ENCODE assay signal across 8 cellular contexts in the genomic region with DNA sequence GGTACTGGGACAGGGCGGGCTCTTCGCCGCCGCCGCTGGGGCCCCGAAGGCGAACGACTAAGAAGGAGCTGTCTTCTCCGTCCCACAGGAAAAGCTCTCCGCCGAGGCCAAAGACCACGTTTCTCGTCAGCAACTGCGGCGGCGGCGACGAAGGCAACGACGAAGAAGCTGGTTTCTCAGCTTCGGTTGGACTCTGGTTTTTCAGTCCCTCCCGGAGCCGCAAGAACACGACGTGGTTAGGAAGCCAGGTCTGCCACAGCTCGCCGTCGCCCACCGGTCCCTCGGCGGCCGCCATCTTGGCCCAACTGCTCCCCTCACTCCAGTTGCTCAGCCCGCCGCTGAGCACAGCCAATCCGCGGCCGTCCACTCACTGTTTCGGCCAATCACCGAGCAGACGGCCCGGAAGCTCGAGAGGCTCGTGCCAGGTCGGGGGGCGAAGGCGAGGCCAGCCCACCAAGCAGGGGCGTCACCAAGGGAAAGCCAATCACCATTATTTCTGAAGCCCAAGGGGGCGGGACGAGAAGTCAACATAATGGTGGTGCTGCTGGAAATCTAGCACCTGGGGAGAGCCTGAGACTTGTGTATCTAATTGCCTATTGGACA. TPM values are rescaled to one million over a fixed set of nuclear protein-coding genes. Genes with fewer than 3 reads are reported as not detected.
A peak's percentile ranks its signal among the peaks of the same experiment; 100 is the strongest.
DNase-seq lines count a peak whose midpoint lies in the region; ATAC-seq and TF ChIP-seq lines count a peak whose summit lies in the region.

A gene (minus strand): TSS at position 307 of the 603 bp plus-strand sequence. CDS start 12 bp downstream, at position 295.

- no peaks in the 10 kb centered on the region for H3K9me3 Mint-ChIP-seq in activated naive CD4-positive, alpha-beta T cell treated with anti-CD3 and anti-CD28 coated beads, Interleukin-2, amount 50 U/mL, for 72 hours

- TF ChIP-seq CTCF in omental fat pad (IDR thresholded peaks at IDR 0.05), result no peak
- TF ChIP-seq CTCF in testis (IDR thresholded peaks at IDR 0.05), result peak in 1 of 3 experiments; percentile 7

- ATAC-seq in HG02610 (IDR thresholded peaks at IDR 0.05; ENCODE audit: unreplicated experiment), result peak; percentile 92
- ATAC-seq in activated naive CD4-positive, alpha-beta T cell treated with anti-CD3 and anti-CD28 coated beads, Interleukin-2, amount 50 U/mL, for 72 hours, result peak; percentile 92 to 97
- ATAC-seq in omental fat pad (ENCODE audit: low FRiP score), result peak; percentile 98

- intact Hi-C loops in testis (cut with DNase I; ENCODE audit: low total_unique reads), result no loop called here

- peaks cover 29 to 36% of the 10 kb centered on the region in 2 donors for H3K36me3 Mint-ChIP-seq in activated naive CD4-positive, alpha-beta T cell treated with anti-CD3 and anti-CD28 coated beads, Interleukin-2, amount 50 U/mL, for 72 hours

- no peak for TF ChIP-seq POLR2A in testis (IDR thresholded peaks at IDR 0.05)

- H3K27ac Mint-ChIP-seq in activated naive CD4-positive, alpha-beta T cell treated with anti-CD3 and anti-CD28 coated beads, Interleukin-2, amount 50 U/mL, for 72 hours, result peak within 1 kb of the TSS; percentile 98 to 99

- DNase-seq in NCI-H1092 treated with DMSO at 0.1 percent for 48 hours (lab: John Stamatoyannopoulos, UW) (peak; percentile 96), SKM-1 (lab: John Stamatoyannopoulos, UW; ENCODE audit: unreplicated experiment) (peak; percentile 70), glomerular endothelial cell (ENCODE audit: extremely low read depth, low read depth, low spot score) (peak; percentile 77), omental fat pad (ENCODE audit: low spot score) (peak; percentile 80), testis (peak; percentile 98)
- peak; percentile 94 to 97 for DNase-seq in activated naive CD4-positive, alpha-beta T cell treated with anti-CD3 and anti-CD28 coated beads, Interleukin-2, amount 50 U/mL, for 72 hours (ENCODE audit: low spot score in 2 of 2)

- H3K27ac ChIP-seq in testis, result peak within 1 kb of the TSS; percentile 88 to 91

- no peaks in the 10 kb centered on the region for H3K36me3 ChIP-seq in testis (ENCODE audit: low read depth, missing control alignments)

- WGBS in testis, 2 donors, result 0 to 1% methylated on average over 15 to 48 of the region's 49 CpGs

- H3K27me3 ChIP-seq in testis, result no peaks in the 10 kb centered on the region

- no peaks in the 10 kb centered on the region for H3K9me3 ChIP-seq in testis

- H3K4me3 ChIP-seq in GM08714 (ENCODE audit: low read length), result peak within 1 kb of the TSS; percentile 94
- peak within 1 kb of the TSS; percentile 92 to 96 for H3K4me3 ChIP-seq in testis

- H3K4me1 ChIP-seq in testis, result peaks cover 10% of the 10 kb centered on the region

RNA-seq across cellular contexts. Expression of the gene that starts here (rescaled TPM):
- 100 to 1,000 TPM; 121 to 136 TPM for total RNA-seq in activated naive CD4-positive, alpha-beta T cell treated with anti-CD3 and anti-CD28 coated beads, Interleukin-2, amount 50 U/mL, for 72 hours
- total RNA-seq in glomerular endothelial cell (57.9 and 78.1 TPM in 2 replicates), omental fat pad (10 to 100 TPM; 61.6 to 92.3 (median 70.6) TPM), testis (100 to 1,000 TPM; 196 to 234 TPM)
- polyA plus RNA-seq in testis (ENCODE audit: insufficient read depth, low read depth, low replicate concordance), result 211 TPM

Comparison
In these comparisons a context has a peak if more than half of its experiments do, and no peak if none do; other contexts are left out.
1. Peak in every context shown above with its lines: DNase-seq, ATAC-seq, H3K4me3 ChIP-seq and H3K27ac ChIP-seq.